Comparison of ENCODE assay signal across 25 cellular contexts in the genomic region with DNA sequence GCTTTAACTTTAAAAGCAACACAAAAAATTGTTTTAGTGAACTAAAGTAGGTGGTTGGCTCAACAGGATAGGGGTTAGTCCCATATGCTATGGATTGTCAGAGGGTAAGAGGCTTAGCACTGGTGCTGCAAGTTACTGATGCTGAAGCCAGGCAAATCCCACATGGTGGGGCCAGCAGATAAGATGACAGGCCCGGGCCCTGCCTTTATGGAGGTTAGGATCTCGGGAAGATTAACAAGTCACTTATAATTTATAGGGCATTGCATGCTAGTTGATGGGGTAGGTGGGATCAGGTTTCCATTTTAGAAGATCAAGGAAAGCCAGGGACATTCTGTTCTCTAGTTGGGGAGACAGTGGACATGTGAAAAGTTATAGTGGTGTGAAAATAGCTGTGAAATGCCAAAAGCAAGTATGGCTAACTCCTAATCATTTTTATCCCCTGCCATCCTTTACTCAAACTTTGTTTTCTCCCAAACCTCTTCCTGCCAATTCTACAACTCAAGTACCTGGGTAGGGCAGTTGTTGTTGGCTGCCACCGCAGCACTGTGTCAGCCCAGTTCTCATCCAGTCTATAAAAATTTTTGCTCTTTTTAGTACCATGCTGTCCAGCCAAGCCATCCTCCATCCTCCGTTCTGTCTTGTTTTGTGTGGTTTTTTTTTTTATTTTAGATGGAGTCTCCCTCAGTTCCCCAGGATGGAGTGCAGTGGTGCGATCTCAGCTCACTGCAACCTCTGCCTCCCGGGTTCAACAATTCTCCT. TPM values are rescaled to one million over a fixed set of nuclear protein-coding genes. Genes with fewer than 3 reads are reported as not detected.
DNase-seq lines count a peak whose midpoint lies in the region; ATAC-seq, FAIRE-seq and TF ChIP-seq lines count a peak whose summit lies in the region.
"Had no signal": no experiment of that assay in that cellular context is flagged by ENCODE, and none has a peak within 500 bp of the region (broad histone marks: within the 10 kb centered on the region; RNA-seq: fewer than 3 reads in every experiment).

No MANE protein-coding gene starts in this region.

- no peak overlapping the region for H3K4me3 Mint-ChIP-seq in activated T-cell treated with anti-CD3 and anti-CD28 coated beads, Interleukin-2, amount 50 U/mL, for 24 hours
- H3K4me3 Mint-ChIP-seq: CD4-positive, alpha-beta memory T cell; HFFc6 had no signal

- intact Hi-C loops in gastrocnemius medialis (cut with DNase I; ENCODE audit: low total_unique reads), result loop anchor here (1.0 kb wide), 1 partner anchor 35 kb away; no protein-coding TSS in a partner anchor

- H3K9me3 Mint-ChIP-seq in activated T-cell treated with anti-CD3 and anti-CD28 coated beads, Interleukin-2, amount 50 U/mL, for 24 hours, result peaks cover 2% of the 10 kb centered on the region
- H3K9me3 Mint-ChIP-seq: HFFc6 had no signal

- H3K9me3 ChIP-seq in gastrocnemius medialis, result no peaks in the 10 kb centered on the region
- H3K9me3 ChIP-seq: Caco-2, MG63 had no signal

- peak; percentile 72 for FAIRE-seq in D721Med (lab: Jason Lieb, UNC)
- FAIRE-seq: GM12892, GM19239, RCC 7860 had no signal

- DNase-seq in D721Med (ENCODE audit: insufficient read length, low spot score) (peak; percentile 52), NCI-H82 (lab: John Stamatoyannopoulos, UW) (peak; percentile 99), gastrocnemius medialis (peak; percentile 68 to 88), HEK293T (ENCODE audit: extremely low spot score) (no peak)
- no peak for DNase-seq in activated T-cell treated with anti-CD3 and anti-CD28 coated beads, Interleukin-2, amount 50 U/mL, for 24 hours
- DNase-seq: C1 segment of cervical spinal cord; Caco-2; CD4-positive, alpha-beta memory T cell; GM23248; H7; HFFc6; KG1; MG63; NCI-H1105 treated with DMSO at 0.1 percent for 48 hours; NCI-H146; NCI-H1930; NCI-H2107; SIG-M5 had no signal

- peaks cover 80% of the 10 kb centered on the region for H3K36me3 Mint-ChIP-seq in activated T-cell treated with anti-CD3 and anti-CD28 coated beads, Interleukin-2, amount 50 U/mL, for 24 hours (ENCODE audit: low read depth)

- no peaks in the 10 kb centered on the region for H3K36me3 ChIP-seq in gastrocnemius medialis

- no peak overlapping the region for H3K4me3 ChIP-seq in gastrocnemius medialis
- H3K4me3 ChIP-seq: GM23248, MG63, SK-N-MC had no signal

- no peaks in the 10 kb centered on the region for H3K4me1 Mint-ChIP-seq in activated T-cell treated with anti-CD3 and anti-CD28 coated beads, Interleukin-2, amount 50 U/mL, for 24 hours (ENCODE audit: low read depth)

- POLR2A ChIA-PET in HEK293T (lab: Yijun Ruan, JAX), result no interaction called here

- ATAC-seq in esophagus mucosa (peak; percentile 25), gastrocnemius medialis (peak; percentile 96 to 97), GM21737 (IDR thresholded peaks at IDR 0.05; ENCODE audit: unreplicated experiment) (no peak), HG03469 (IDR thresholded peaks at IDR 0.05; ENCODE audit: unreplicated experiment) (no peak)

- in situ Hi-C loops in gastrocnemius medialis (cut with MboI; ENCODE audit: low sequenced_read_pairs in 4 of 4), result no loop called here

- H3K27me3 ChIP-seq in gastrocnemius medialis, result no peaks in the 10 kb centered on the region
- H3K27me3 ChIP-seq: MG63 had no signal

- CTCF ChIA-PET in HEK293T (lab: Yijun Ruan, JAX), result no interaction called here

- H3K27ac ChIP-seq in gastrocnemius medialis, result peak overlapping the region; percentile 84 to 92 (median 87)
- H3K27ac ChIP-seq: GM23248, SK-N-MC had no signal

- no peaks in the 10 kb centered on the region for H3K27me3 Mint-ChIP-seq in activated T-cell treated with anti-CD3 and anti-CD28 coated beads, Interleukin-2, amount 50 U/mL, for 24 hours
- H3K27me3 Mint-ChIP-seq: CD4-positive, alpha-beta memory T cell had no signal

- TF ChIP-seq CTCF in D721Med (IDR thresholded peaks at IDR 0.05; ENCODE audit: insufficient read depth, missing control alignments), result no peak
- TF ChIP-seq CTCF in gastrocnemius medialis (IDR thresholded peaks at IDR 0.05 in 4 of 5, conservative IDR thresholded peaks at IDR 0.05 in 1 of 5), result peak in 1 of 5 experiments; percentile 12

- peak in 1 of 2 donors; percentile 40 for TF ChIP-seq POLR2A in gastrocnemius medialis (IDR thresholded peaks at IDR 0.05)

- no peak overlapping the region for H3K27ac Mint-ChIP-seq in activated T-cell treated with anti-CD3 and anti-CD28 coated beads, Interleukin-2, amount 50 U/mL, for 24 hours
- H3K27ac Mint-ChIP-seq: HFFc6 had no signal

- peaks cover 26 to 33% of the 10 kb centered on the region in 2 donors for H3K4me1 ChIP-seq in gastrocnemius medialis
- H3K4me1 ChIP-seq: Caco-2 had no signal

TF ChIP-seq in HEK293T, 16 proteins besides CTCF, POLR2A, EP300 and RAD21:
- TF ChIP-seq, protein P1, sequence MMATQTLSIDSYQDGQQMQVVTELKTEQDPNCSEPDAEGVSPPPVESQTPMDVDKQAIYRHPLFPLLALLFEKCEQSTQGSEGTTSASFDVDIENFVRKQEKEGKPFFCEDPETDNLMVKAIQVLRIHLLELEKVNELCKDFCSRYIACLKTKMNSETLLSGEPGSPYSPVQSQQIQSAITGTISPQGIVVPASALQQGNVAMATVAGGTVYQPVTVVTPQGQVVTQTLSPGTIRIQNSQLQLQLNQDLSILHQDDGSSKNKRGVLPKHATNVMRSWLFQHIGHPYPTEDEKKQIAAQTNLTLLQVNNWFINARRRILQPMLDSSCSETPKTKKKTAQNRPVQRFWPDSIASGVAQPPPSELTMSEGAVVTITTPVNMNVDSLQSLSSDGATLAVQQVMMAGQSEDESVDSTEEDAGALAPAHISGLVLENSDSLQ (IDR thresholded peaks at IDR 0.05), result no peak
- TF ChIP-seq L3MBTL2 (conservative IDR thresholded peaks at IDR 0.05) (no peak), FOXA1 (IDR thresholded peaks at IDR 0.05) (no peak), HDGF (IDR thresholded peaks at IDR 0.05; ENCODE audit: borderline replicate concordance) (no peak), LEF1 (IDR thresholded peaks at IDR 0.05; ENCODE audit: borderline replicate concordance) (no peak), ELF4 (IDR thresholded peaks at IDR 0.05) (no peak), FOXK2 (IDR thresholded peaks at IDR 0.05) (no peak), SP1 (IDR thresholded peaks at IDR 0.05) (no peak), CTBP1 (IDR thresholded peaks at IDR 0.05; ENCODE audit: borderline replicate concordance) (no peak), ZNF384 (IDR thresholded peaks at IDR 0.05) (no peak)

RNA-seq across cellular contexts. Expression of a gene that starts 10.3 kb away (rescaled TPM):
- 5.4 TPM for total RNA-seq in esophagus mucosa
- 10 to 100 TPM in 2 of 4 donors, 1 to 10 TPM in 2; 2.5 to 20.2 (median 7.4) TPM for total RNA-seq in gastrocnemius medialis

Comparison
In these comparisons a context has a peak if more than half of its experiments do, and no peak if none do; other contexts are left out.
1. DNase-seq: peak in D721Med (single experiment), NCI-H82 (single experiment) and gastrocnemius medialis (2 of 2); none in HEK293T (single experiment) and activated T-cell treated with anti-CD3 and anti-CD28 coated beads, Interleukin-2, amount 50 U/mL, for 24 hours (single experiment).
2. ATAC-seq: peak in esophagus mucosa (single experiment) and gastrocnemius medialis (2 of 2); none in GM21737 (single experiment) and HG03469 (single experiment).